Comparison of ENCODE assay signal across 1 cellular context in genomic region chr3:152976232-152976631, GRCh38.
TF ChIP-seq lines count a peak whose summit lies in the region.

No MANE protein-coding gene starts in this region.

TF ChIP-seq in K562, 482 proteins besides CTCF, POLR2A, EP300 and RAD21 (continued from another document and continues in another):
- TF ChIP-seq ZNF174 (CRISPR knock-in tag; IDR thresholded peaks at IDR 0.05) (no peak), CREB1 (IDR thresholded peaks at IDR 0.05) (peak; percentile 30; the same call in 1 of the 2 replicates), CREB1 (CRISPR knock-in tag; IDR thresholded peaks at IDR 0.05) (no peak), HDAC6 (IDR thresholded peaks at IDR 0.05; ENCODE audit: low read depth, low read length) (no peak), ZNF436 (CRISPR knock-in tag; IDR thresholded peaks at IDR 0.05) (no peak), NCOR1 (IDR thresholded peaks at IDR 0.05) (peak; percentile 90), NR2F6 (CRISPR knock-in tag; IDR thresholded peaks at IDR 0.05) (no peak), NFRKB (IDR thresholded peaks at IDR 0.05; ENCODE audit: low read depth) (peak; percentile 80; the same call in 1 of the 2 replicates), TEAD2 (tag; IDR thresholded peaks at IDR 0.05) (no peak), NFE2L1 (tag; IDR thresholded peaks at IDR 0.05; ENCODE audit: borderline replicate concordance, low read depth) (no peak), THRAP3 (IDR thresholded peaks at IDR 0.05; ENCODE audit: borderline replicate concordance) (no peak), CREM (IDR thresholded peaks at IDR 0.05; ENCODE audit: low read depth) (peak; percentile 41; the same call in 1 of the 2 replicates), GTF2E2 (tag; IDR thresholded peaks at IDR 0.05) (no peak), KDM1A (IDR thresholded peaks at IDR 0.05) (peak; percentile 59 to 80), ZBTB12 (CRISPR knock-in tag; IDR thresholded peaks at IDR 0.05) (no peak), CGGBP1 (CRISPR knock-in tag; IDR thresholded peaks at IDR 0.05) (no peak), ZNF583 (CRISPR knock-in tag; IDR thresholded peaks at IDR 0.05) (no peak), NR4A1 (CRISPR knock-in tag; IDR thresholded peaks at IDR 0.05) (no peak), NR4A1 (tag; IDR thresholded peaks at IDR 0.05) (no peak), PHB (CRISPR knock-in tag; IDR thresholded peaks at IDR 0.05) (no peak), GTF3C2 (IDR thresholded peaks at IDR 0.05; ENCODE audit: borderline replicate concordance, extremely low read depth, insufficient read length) (no peak), RBM39 (optimal IDR thresholded peaks at IDR 0.05; ENCODE audit: low read depth, low read length) (no peak), ZNF699 (CRISPR knock-in tag; IDR thresholded peaks at IDR 0.05; ENCODE audit: insufficient replicate concordance) (no peak), CCNT2 (IDR thresholded peaks at IDR 0.05; ENCODE audit: borderline replicate concordance, extremely low read depth, insufficient read length, low read depth, low read length) (peak; percentile 61), CXXC5 (CRISPR knock-in tag; IDR thresholded peaks at IDR 0.05) (peak; percentile 63), U2AF2 (optimal IDR thresholded peaks at IDR 0.05; ENCODE audit: low read depth, low read length) (no peak), PBX2 (CRISPR knock-in tag; IDR thresholded peaks at IDR 0.05; ENCODE audit: low read depth) (no peak), PBX2 (tag; conservative IDR thresholded peaks at IDR 0.05; ENCODE audit: low read depth) (peak; percentile 34; the same call in 1 of the 2 replicates), MAZ (CRISPR knock-in tag; conservative IDR thresholded peaks at IDR 0.05 in 1 of 2, IDR thresholded peaks at IDR 0.05 in 1 of 2) (0 out of 4 replicates have a peak, but pooled peaks of 1 of the 2 experiments have one; percentile 18), STAT5B (CRISPR knock-in tag; IDR thresholded peaks at IDR 0.05) (no peak), MEF2A (IDR thresholded peaks at IDR 0.05; ENCODE audit: control insufficient read depth, low read depth, low read length) (peak; percentile 77), TEAD4 (IDR thresholded peaks at IDR 0.05; ENCODE audit: low read length) (peak; percentile 94), TEAD4 (CRISPR knock-in tag; IDR thresholded peaks at IDR 0.05; ENCODE audit: borderline replicate concordance) (no peak), RBBP5 (IDR thresholded peaks at IDR 0.05; ENCODE audit: borderline replicate concordance, insufficient read depth, low read length, poor library complexity, severe bottlenecking) (peak; percentile 54), RBM22 (IDR thresholded peaks at IDR 0.05; ENCODE audit: low read depth, low read length, poor library complexity, severe bottlenecking) (no peak), PKNOX1 (IDR thresholded peaks at IDR 0.05) (peak; percentile 14; the same call in 1 of the 2 replicates), ELF4 (CRISPR knock-in tag; IDR thresholded peaks at IDR 0.05) (peak; percentile 30; the same call in 1 of the 2 replicates), BCOR (IDR thresholded peaks at IDR 0.05) (no peak), TAF9B (IDR thresholded peaks at IDR 0.05; ENCODE audit: partially characterized antibody) (no peak), DPF2 (IDR thresholded peaks at IDR 0.05) (peak; percentile 98), SMAD3 (CRISPR knock-in tag; conservative IDR thresholded peaks at IDR 0.05) (no peak), POU5F1 (IDR thresholded peaks at IDR 0.05; ENCODE audit: borderline replicate concordance, low read depth, low read length, partially characterized antibody) (no peak), EHMT2 (IDR thresholded peaks at IDR 0.05) (peak; percentile 50; the same call in 1 of the 2 replicates), ZNF766 (CRISPR knock-in tag; conservative IDR thresholded peaks at IDR 0.05) (no peak), RNF2 (IDR thresholded peaks at IDR 0.05) (peak; percentile 81; the same call in 1 of the 2 replicates), VEZF1 (CRISPR knock-in tag; IDR thresholded peaks at IDR 0.05) (peak; percentile 26; the same call in 1 of the 2 replicates), NCOA2 (IDR thresholded peaks at IDR 0.05; ENCODE audit: partially characterized antibody in 2 of 2) (peak in 1 of 2 experiments; percentile 51), SPI1 (IDR thresholded peaks at IDR 0.05; ENCODE audit: borderline replicate concordance, low read depth, low read length) (no peak), MTA2 (IDR thresholded peaks at IDR 0.05; ENCODE audit: low read depth) (peak; percentile 86), TCFL5 (CRISPR knock-in tag; conservative IDR thresholded peaks at IDR 0.05) (no peak), ILF3 (IDR thresholded peaks at IDR 0.05; ENCODE audit: borderline replicate concordance) (no peak), SMARCB1 (IDR thresholded peaks at IDR 0.05; ENCODE audit: insufficient read length, low read depth) (no peak), HOMEZ (CRISPR knock-in tag; IDR thresholded peaks at IDR 0.05) (no peak), RERE (CRISPR knock-in tag; IDR thresholded peaks at IDR 0.05; ENCODE audit: borderline replicate concordance) (no peak), TOE1 (IDR thresholded peaks at IDR 0.05; ENCODE audit: borderline replicate concordance) (no peak), TOE1 (CRISPR knock-in tag; IDR thresholded peaks at IDR 0.05; ENCODE audit: borderline replicate concordance, low read depth) (no peak), CTBP1 (IDR thresholded peaks at IDR 0.05; ENCODE audit: borderline replicate concordance) (no peak), XRCC4 (IDR thresholded peaks at IDR 0.05; ENCODE audit: extremely low read depth, insufficient read depth, insufficient read length) (no peak)
